ENCODE assay signal across 22 cellular contexts in genomic region chr11:131043251-131043650, GRCh38.
"Had no signal": no experiment of that assay in that cellular context is flagged by ENCODE, and none has a peak within 500 bp of the region (broad histone marks: within the 10 kb centered on the region; RNA-seq: fewer than 3 reads in every experiment).

No MANE protein-coding gene starts in this region.

- H3K4me3 Mint-ChIP-seq: dendritic cell treated with granulocyte-macrophage colony-stimulating factor and Interleukin-4, amounts not matched to agents 40 ng/mL and 50 ng/mL, for 4 days; effector memory CD8-positive, alpha-beta T cell; endodermal cell had no signal

- ATAC-seq: effector memory CD8-positive, alpha-beta T cell; esophagus mucosa; foreskin keratinocyte; gastrocnemius medialis; gastroesophageal sphincter; heart left ventricle; heart right ventricle had no signal

- DNase-seq: colonic mucosa; cortex of kidney; dermis blood vessel endothelial cell; dorsolateral prefrontal cortex; effector CD4-positive, alpha-beta T cell; effector CD8-positive, alpha-beta T cell; effector memory CD4-positive, alpha-beta T cell; effector memory CD8-positive, alpha-beta T cell; endodermal cell; erythroblast; esophagus squamous epithelium; foreskin fibroblast; foreskin keratinocyte; foreskin melanocyte; gastrocnemius medialis; glutamatergic neuron; heart left ventricle; heart right ventricle had no signal

- H3K27me3 ChIP-seq: colonic mucosa, gastrocnemius medialis had no signal

- H3K27ac ChIP-seq: colonic mucosa, coronary artery, dorsolateral prefrontal cortex, esophagus squamous epithelium, foreskin keratinocyte, gastrocnemius medialis, gastroesophageal sphincter, heart left ventricle, heart right ventricle had no signal

- H3K4me3 ChIP-seq: colonic mucosa, coronary artery, dorsolateral prefrontal cortex, esophagus squamous epithelium, gastrocnemius medialis, gastroesophageal sphincter, heart left ventricle, heart right ventricle had no signal

- H3K27ac Mint-ChIP-seq: dendritic cell treated with granulocyte-macrophage colony-stimulating factor and Interleukin-4, amounts not matched to agents 40 ng/mL and 50 ng/mL, for 4 days; effector memory CD8-positive, alpha-beta T cell; endodermal cell had no signal

- H3K4me1 ChIP-seq: colonic mucosa, gastrocnemius medialis, gastroesophageal sphincter, heart left ventricle, heart right ventricle had no signal

- H3K9me3 ChIP-seq: colonic mucosa, esophagus squamous epithelium, gastrocnemius medialis, gastroesophageal sphincter, heart left ventricle, heart right ventricle had no signal

- H3K36me3 ChIP-seq: colonic mucosa, esophagus squamous epithelium, gastrocnemius medialis, gastroesophageal sphincter, heart left ventricle, heart right ventricle had no signal

- H3K9me3 Mint-ChIP-seq: dendritic cell treated with granulocyte-macrophage colony-stimulating factor and Interleukin-4, amounts not matched to agents 40 ng/mL and 50 ng/mL, for 4 days; endodermal cell had no signal
